ENCODE assay signal across 1 cellular context in the genomic region with DNA sequence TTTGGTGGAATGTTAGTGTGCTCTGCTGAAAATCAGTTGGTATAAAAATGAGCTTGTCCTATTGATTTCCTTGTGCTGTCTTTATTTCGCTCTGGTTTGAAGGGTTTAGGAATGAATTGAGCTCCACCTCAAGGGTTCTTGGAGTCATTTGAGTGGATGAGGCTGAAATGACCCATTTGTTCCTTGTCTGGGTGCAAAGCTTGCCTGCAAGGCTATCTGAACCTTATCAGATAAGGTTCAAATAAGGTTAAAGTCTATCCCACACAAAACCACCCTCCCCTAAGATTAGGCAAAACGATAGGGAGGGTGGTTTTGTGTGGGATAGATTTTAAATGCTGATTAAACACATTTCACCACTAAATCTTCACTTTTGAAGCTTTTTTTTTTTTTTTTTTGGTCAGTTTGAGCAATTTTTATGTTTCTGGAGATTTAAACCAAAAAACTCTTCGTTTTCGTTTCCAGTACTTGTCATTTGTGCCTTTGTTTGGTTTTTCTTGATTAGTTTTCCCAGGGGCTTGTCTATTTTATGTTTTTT.
TF ChIP-seq lines count a peak whose summit lies in the region.

No MANE protein-coding gene starts in this region.

TF ChIP-seq in HepG2, 621 proteins besides CTCF, POLR2A, EP300 and RAD21 (continued from another document):
- TF ChIP-seq SNRNP70 (IDR thresholded peaks at IDR 0.05; ENCODE audit: low read depth, low read length) (no peak), AKAP8 (CRISPR knock-in tag; IDR thresholded peaks at IDR 0.05) (no peak), RARA (CRISPR knock-in tag; IDR thresholded peaks at IDR 0.05) (no peak), ZFP36L2 (CRISPR knock-in tag; IDR thresholded peaks at IDR 0.05) (no peak), ZNF24 (IDR thresholded peaks at IDR 0.05) (no peak), MAFK (conservative IDR thresholded peaks at IDR 0.05 in 1 of 2, IDR thresholded peaks at IDR 0.05 in 1 of 2; ENCODE audit: low read length in 2 of 2) (peak; percentile 44 to 56; a peak in 3 of 4 replicates), MAFF (IDR thresholded peaks at IDR 0.05; ENCODE audit: low read depth, low read length) (peak; percentile 48), ZSCAN20 (CRISPR knock-in tag; IDR thresholded peaks at IDR 0.05; ENCODE audit: borderline replicate concordance) (no peak), ZNF367 (CRISPR knock-in tag; IDR thresholded peaks at IDR 0.05; ENCODE audit: borderline replicate concordance) (no peak), MYNN (CRISPR knock-in tag; IDR thresholded peaks at IDR 0.05; ENCODE audit: low read depth) (no peak)
- TF ChIP-seq, protein P1, sequence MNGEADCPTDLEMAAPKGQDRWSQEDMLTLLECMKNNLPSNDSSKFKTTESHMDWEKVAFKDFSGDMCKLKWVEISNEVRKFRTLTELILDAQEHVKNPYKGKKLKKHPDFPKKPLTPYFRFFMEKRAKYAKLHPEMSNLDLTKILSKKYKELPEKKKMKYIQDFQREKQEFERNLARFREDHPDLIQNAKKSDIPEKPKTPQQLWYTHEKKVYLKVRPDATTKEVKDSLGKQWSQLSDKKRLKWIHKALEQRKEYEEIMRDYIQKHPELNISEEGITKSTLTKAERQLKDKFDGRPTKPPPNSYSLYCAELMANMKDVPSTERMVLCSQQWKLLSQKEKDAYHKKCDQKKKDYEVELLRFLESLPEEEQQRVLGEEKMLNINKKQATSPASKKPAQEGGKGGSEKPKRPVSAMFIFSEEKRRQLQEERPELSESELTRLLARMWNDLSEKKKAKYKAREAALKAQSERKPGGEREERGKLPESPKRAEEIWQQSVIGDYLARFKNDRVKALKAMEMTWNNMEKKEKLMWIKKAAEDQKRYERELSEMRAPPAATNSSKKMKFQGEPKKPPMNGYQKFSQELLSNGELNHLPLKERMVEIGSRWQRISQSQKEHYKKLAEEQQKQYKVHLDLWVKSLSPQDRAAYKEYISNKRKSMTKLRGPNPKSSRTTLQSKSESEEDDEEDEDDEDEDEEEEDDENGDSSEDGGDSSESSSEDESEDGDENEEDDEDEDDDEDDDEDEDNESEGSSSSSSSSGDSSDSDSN (CRISPR knock-in tag; IDR thresholded peaks at IDR 0.05): no peak
